In genomic region chr12:56644654-56645053, GRCh38 we compare ENCODE assay signal across 8 cellular contexts. TPM values are rescaled to one million over a fixed set of nuclear protein-coding genes. Genes with fewer than 3 reads are reported as not detected.
DNase-seq lines count a peak whose midpoint lies in the region; ATAC-seq and TF ChIP-seq lines count a peak whose summit lies in the region.

No MANE protein-coding gene starts in this region.

- peak overlapping the region; percentile 89 for H3K4me3 Mint-ChIP-seq in Caco-2 (ENCODE audit: unreplicated experiment)

- H3K9me3 Mint-ChIP-seq in Caco-2 (ENCODE audit: unreplicated experiment) = no peaks in the 10 kb centered on the region

- no peaks in the 10 kb centered on the region for H3K9me2 ChIP-seq in OCI-LY7 (ENCODE audit: insufficient read depth, low read length)

- H3K9me3 ChIP-seq in Caco-2 = no peaks in the 10 kb centered on the region
- no peaks in the 10 kb centered on the region for H3K9me3 ChIP-seq in OCI-LY7 (ENCODE audit: low read length)
- no peaks in the 10 kb centered on the region for H3K9me3 ChIP-seq in osteoblast (ENCODE audit: low read depth, low read length)

- peaks cover 66% of the 10 kb centered on the region for H3K36me3 Mint-ChIP-seq in Caco-2 (ENCODE audit: insufficient read depth, unreplicated experiment)

- H3K79me2 ChIP-seq in OCI-LY7 (ENCODE audit: insufficient read depth, low read depth, low read length) (peaks cover 55% of the 10 kb centered on the region), osteoblast (ENCODE audit: insufficient read depth, low read length) (peaks cover 45% of the 10 kb centered on the region)

- peak overlapping the region; percentile 66 for H3K27ac ChIP-seq in OCI-LY7 (ENCODE audit: low read depth, low read length, poor library complexity, severe bottlenecking)
- peak overlapping the region; percentile 90 for H3K27ac ChIP-seq in osteoblast (ENCODE audit: low read depth, low read length)

- peak overlapping the region; percentile 97 for H3K4me2 ChIP-seq in OCI-LY7 (ENCODE audit: low read length)
- H3K4me2 ChIP-seq in osteoblast (ENCODE audit: insufficient read depth, low read length) = peak overlapping the region; percentile 100

- no peaks in the 10 kb centered on the region for H3K27me3 Mint-ChIP-seq in Caco-2 (ENCODE audit: insufficient read depth, unreplicated experiment)

- ATAC-seq in HG03045 (IDR thresholded peaks at IDR 0.05; ENCODE audit: unreplicated experiment) (no peak), HG02885 (IDR thresholded peaks at IDR 0.05; ENCODE audit: poor library complexity, unreplicated experiment) (no peak)

- peaks cover 25% of the 10 kb centered on the region for H4K20me1 ChIP-seq in OCI-LY7 (ENCODE audit: insufficient read depth, low read length)
- H4K20me1 ChIP-seq in osteoblast (ENCODE audit: insufficient read depth, low read length) = peaks cover 26% of the 10 kb centered on the region

- H3K27me3 ChIP-seq in Caco-2 (replicated peaks; ENCODE audit: control insufficient read depth, insufficient read depth, low read length) = no peaks in the 10 kb centered on the region
- no peaks in the 10 kb centered on the region for H3K27me3 ChIP-seq in osteoblast (ENCODE audit: insufficient read depth, low read length)

- peak overlapping the region; percentile 81 for H3K4me3 ChIP-seq in Caco-2 (ENCODE audit: low read depth, low read length)
- H3K4me3 ChIP-seq in OCI-LY7 (ENCODE audit: low read depth, low read length, poor library complexity, severe bottlenecking) = peak overlapping the region; percentile 88
- peak overlapping the region; percentile 100 for H3K4me3 ChIP-seq in epithelial cell of esophagus (ENCODE audit: low read length)
- peak overlapping the region; percentile 95 for H3K4me3 ChIP-seq in osteoblast (ENCODE audit: insufficient read depth, low read length)

- H2AFZ ChIP-seq in OCI-LY7 (ENCODE audit: low read length) (no peak overlapping the region), osteoblast (ENCODE audit: low read length) (peak overlapping the region; percentile 84)

- no peak for DNase-seq in Caco-2
- DNase-seq in OCI-LY7 (ENCODE audit: low spot score) = no peak
- no peak for DNase-seq in epithelial cell of esophagus (ENCODE audit: low read depth)
- DNase-seq in osteoblast (ENCODE audit: insufficient read length, low spot score, missing footprints) = no peak
- DNase-seq in HK-2 (ENCODE audit: unreplicated experiment) = no peak
- no peak for DNase-seq in middle frontal gyrus (ENCODE audit: extremely low spot score, low spot score)

- intact Hi-C loops in Caco-2 (cut with micrococcal nuclease; ENCODE audit: unreplicated experiment) (no loop called here), OCI-LY7 (cut with micrococcal nuclease; ENCODE audit: unreplicated experiment) (no loop called here)

- peaks cover 7% of the 10 kb centered on the region for H3K4me1 Mint-ChIP-seq in Caco-2 (ENCODE audit: low read depth, unreplicated experiment)

- TF ChIP-seq CTCF in Caco-2 (IDR thresholded peaks at IDR 0.05; ENCODE audit: insufficient read depth in 1 of 2, low read depth in 1 of 2, low read length in 1 of 2, severe bottlenecking in 1 of 2, unreplicated experiment in 1 of 2) = no peak
- no peak for TF ChIP-seq CTCF in OCI-LY7 (conservative IDR thresholded peaks at IDR 0.05; ENCODE audit: low read length)
- no peak for TF ChIP-seq CTCF in epithelial cell of esophagus (IDR thresholded peaks at IDR 0.05; ENCODE audit: insufficient read depth, low read depth, low read length, missing control alignments)
- no peak for TF ChIP-seq CTCF in osteoblast (IDR thresholded peaks at IDR 0.05; ENCODE audit: extremely low read depth, low read depth, low read length)

- BruUV-seq in Caco-2 (replicated peaks; lab: Mats Ljungman, UMichigan) (no TSS peak), OCI-LY7 (replicated peaks; lab: Mats Ljungman, UMichigan) (no TSS peak)

- H3K36me3 ChIP-seq in Caco-2 (ENCODE audit: control insufficient read depth, insufficient read depth, low read length) (peaks cover 5% of the 10 kb centered on the region), OCI-LY7 (ENCODE audit: insufficient read depth, low read length) (peaks cover 59% of the 10 kb centered on the region), osteoblast (ENCODE audit: insufficient read depth, low read length) (peaks cover 54% of the 10 kb centered on the region)

- H3K27ac Mint-ChIP-seq in Caco-2 (ENCODE audit: unreplicated experiment) = peak overlapping the region; percentile 98

- POLR2A ChIA-PET in Caco-2 (lab: Charles Lee) (no interaction called here), OCI-LY7 (lab: Charles Lee) (interaction anchor here (3.7 kb wide), 1 partner anchor 9 kb away, joined by 26 read pairs; no protein-coding TSS in a partner anchor)

- CTCF ChIA-PET in Caco-2 (lab: Charles Lee) = no interaction called here
- CTCF ChIA-PET in OCI-LY7 (lab: Charles Lee; ENCODE audit: unreplicated experiment) = interaction anchor here (2.7 kb wide), 1 partner anchor 8 kb away, joined by 22 read pairs; no protein-coding TSS in a partner anchor

- H3K4me1 ChIP-seq in Caco-2 (peaks cover 7% of the 10 kb centered on the region), OCI-LY7 (ENCODE audit: insufficient read depth, low read length, poor library complexity, severe bottlenecking) (peaks cover 22% of the 10 kb centered on the region), osteoblast (ENCODE audit: insufficient read depth, low read length) (peaks cover 15% of the 10 kb centered on the region)

RNA-seq across cellular contexts. Expression of gene ATP5F1B, which starts 1.1 kb away (rescaled TPM):
- total RNA-seq in Caco-2 (2022) (740 and 781 TPM in 2 replicates), OCI-LY7 (2022) (732 and 737 TPM in 2 replicates), osteoblast (308 TPM in 2 replicates)
- total RNA-seq in OCI-LY7 (2014; rRNA removed; shearing (Covaris generic)) = 348 and 385 TPM in 2 replicates

RNA-seq across cellular contexts. Expression of gene BAZ2A, which starts 14.5 kb away (rescaled TPM):
- total RNA-seq in Caco-2 (2022) (97.2 and 104 TPM in 2 replicates), OCI-LY7 (2022) (139 and 153 TPM in 2 replicates), osteoblast (49.6 and 51.3 TPM in 2 replicates)
- 37.5 and 40.6 TPM in 2 replicates for total RNA-seq in OCI-LY7 (2014; rRNA removed; shearing (Covaris generic))

RNA-seq across cellular contexts. Expression of gene PTGES3, which starts 43.4 kb away (rescaled TPM):
- total RNA-seq in Caco-2 (2022) (241 and 242 TPM in 2 replicates), OCI-LY7 (2022) (231 and 269 TPM in 2 replicates), osteoblast (63.0 and 71.3 TPM in 2 replicates)
- 77.3 and 91.2 TPM in 2 replicates for total RNA-seq in OCI-LY7 (2014; rRNA removed; shearing (Covaris generic))
